Comparison of ENCODE assay signal across 21 cellular contexts in the genomic region with DNA sequence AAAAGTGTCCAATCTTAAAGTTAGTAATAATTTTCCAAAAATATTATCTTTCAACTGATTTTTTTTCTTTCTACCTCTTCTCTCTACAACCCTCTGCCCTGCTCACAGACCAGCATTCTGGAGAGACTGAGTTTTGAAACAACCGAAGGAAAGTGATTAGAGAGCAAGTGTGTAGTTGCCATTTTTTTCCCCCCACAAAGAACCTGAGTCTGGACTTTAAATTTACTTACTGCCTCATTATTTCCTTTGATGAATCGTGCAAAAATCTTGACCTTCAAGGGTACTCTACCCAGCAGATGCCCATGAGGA.
"Had no signal": no experiment of that assay in that cellular context is flagged by ENCODE, and none has a peak within 500 bp of the region (broad histone marks: within the 10 kb centered on the region; RNA-seq: fewer than 3 reads in every experiment).

No MANE protein-coding gene starts in this region.

- H3K9me3 ChIP-seq: breast epithelium, esophagus squamous epithelium, left ventricle myocardium inferior, neutrophil, right lobe of liver, tibial nerve had no signal

- H3K36me3 ChIP-seq: breast epithelium, esophagus squamous epithelium, left ventricle myocardium inferior, neutrophil, right lobe of liver, tibial nerve had no signal

- H3K27me3 ChIP-seq: breast epithelium, esophagus squamous epithelium, neutrophil, right lobe of liver, tibial nerve had no signal

- H3K27ac ChIP-seq: breast epithelium, epithelial cell of prostate, esophagus squamous epithelium, left ventricle myocardium inferior, neutrophil, right lobe of liver had no signal

- DNase-seq: activated CD4-positive, alpha-beta memory T cell treated with anti-CD3 and anti-CD28 coated beads, Interleukin-2, amount 10 ng/mL, durations not matched to agents 7 days and 5 days; activated CD4-positive, alpha-beta T cell treated with anti-CD3 and anti-CD28 coated beads for 1 hour; activated CD4-positive, alpha-beta T cell treated with anti-CD3 and anti-CD28 coated beads, Interleukin-2, amount 10 ng/mL, durations not matched to agents 7 days and 5 days; activated CD8-positive, alpha-beta memory T cell treated with anti-CD3 and anti-CD28 coated beads, Interleukin-2, amount 50 U/mL, for 48 hours; activated gamma-delta T cell; activated naive CD8-positive, alpha-beta T cell treated with anti-CD3 and anti-CD28 coated beads, Interleukin-2, amount 50 U/mL, for 24 hours; activated T-cell treated with anti-CD3 and anti-CD28 coated beads, Interleukin-2, amount 50 U/mL, for 24 hours; central memory CD4-positive, alpha-beta T cell; effector CD4-positive, alpha-beta T cell; esophagus squamous epithelium; left ventricle myocardium inferior; mesendoderm; right lobe of liver; stimulated activated CD4-positive, alpha-beta T cell treated with anti-CD3 and anti-CD28 coated beads, Interleukin-2, amount 100 ng/mL, for 48 hours; stimulated activated naive CD4-positive, alpha-beta T cell treated with Interleukin-2 at 50 U/mL for 16 hours had no signal

- H3K4me1 ChIP-seq: breast epithelium, right lobe of liver had no signal

- H3K4me3 ChIP-seq: breast epithelium, esophagus squamous epithelium, left ventricle myocardium inferior, lung, right lobe of liver had no signal

- ATAC-seq: activated naive CD8-positive, alpha-beta T cell treated with anti-CD3 and anti-CD28 coated beads, Interleukin-2, amount 50 U/mL, for 24 hours; natural killer cell treated with Interleukin-12 subunit alpha and Interleukin-12 subunit beta and Interleukin-15 and Interleukin-18, amount 100 ng/mL, for 72 hours had no signal
